In genomic region chr2:26150243-26150642, GRCh38 we compare ENCODE assay signal across 30 cellular contexts.
"Had no signal": no experiment of that assay in that cellular context is flagged by ENCODE, and none has a peak within 500 bp of the region (broad histone marks: within the 10 kb centered on the region; RNA-seq: fewer than 3 reads in every experiment).

No MANE protein-coding gene starts in this region.

- H3K4me3 Mint-ChIP-seq: activated B cell treated with CpG ODN at 0.5 μM for 24 hours; activated CD8-positive, alpha-beta T cell treated with anti-CD3 and anti-CD28 coated beads for 36 hours; activated naive CD8-positive, alpha-beta T cell; activated T-cell treated with anti-CD3 and anti-CD28 coated beads, Interleukin-2, amount 50 U/mL, for 4 hours; activated T-helper 17 cell treated with anti-CD3 and anti-CD28 coated beads, Interleukin-2, amount 50 U/mL, for 72 hours; central memory CD8-positive, alpha-beta T cell; dendritic cell treated with granulocyte-macrophage colony-stimulating factor and Interleukin-4, amounts not matched to agents 40 ng/mL and 50 ng/mL, for 4 days; endodermal cell; T-helper 1 cell treated with Interleukin-12 subunit alpha and Interleukin-12 subunit beta and Interleukin-4 antibody, amounts not matched to agents 30 μg/mL and 1 μg/mL, for 36 hours; T-helper 2 cell treated with Interferon-gamma antibody and Interleukin-4, amounts not matched to agents 5 μg/mL and 100 μg/mL, for 36 hours had no signal

- H3K36me3 Mint-ChIP-seq: activated naive CD8-positive, alpha-beta T cell had no signal

- H3K27me3 ChIP-seq: brain microvascular endothelial cell, dorsolateral prefrontal cortex had no signal

- ATAC-seq: activated CD4-positive, CD25-positive, alpha-beta regulatory T cell treated with anti-CD3 and anti-CD28 coated beads, Interleukin-2, amount 50 U/mL, for 24 hours; activated CD8-positive, alpha-beta T cell treated with anti-CD3 and anti-CD28 coated beads for 36 hours; activated T-cell treated with anti-CD3 and anti-CD28 coated beads, Interleukin-2, amount 50 U/mL, for 4 hours; activated T-helper 17 cell treated with anti-CD3 and anti-CD28 coated beads, Interleukin-2, amount 50 U/mL, for 72 hours; esophagus mucosa; heart left ventricle had no signal

- H3K4me3 ChIP-seq: coronary artery, dorsolateral prefrontal cortex, heart left ventricle had no signal

- H3K27ac ChIP-seq: brain microvascular endothelial cell, coronary artery, dorsolateral prefrontal cortex, heart left ventricle, WERI-Rb-1 had no signal

- H3K36me3 ChIP-seq: brain microvascular endothelial cell, heart left ventricle, WERI-Rb-1 had no signal

- H3K4me1 Mint-ChIP-seq: central memory CD8-positive, alpha-beta T cell; endodermal cell had no signal

- H3K9me3 Mint-ChIP-seq: activated B cell treated with CpG ODN at 0.5 μM for 24 hours; activated CD8-positive, alpha-beta T cell treated with anti-CD3 and anti-CD28 coated beads for 36 hours; activated T-cell treated with anti-CD3 and anti-CD28 coated beads, Interleukin-2, amount 50 U/mL, for 4 hours; activated T-helper 17 cell treated with anti-CD3 and anti-CD28 coated beads, Interleukin-2, amount 50 U/mL, for 72 hours; central memory CD8-positive, alpha-beta T cell; dendritic cell treated with granulocyte-macrophage colony-stimulating factor and Interleukin-4, amounts not matched to agents 40 ng/mL and 50 ng/mL, for 4 days; T-helper 1 cell treated with Interleukin-12 subunit alpha and Interleukin-12 subunit beta and Interleukin-4 antibody, amounts not matched to agents 30 μg/mL and 1 μg/mL, for 36 hours; T-helper 2 cell treated with Interferon-gamma antibody and Interleukin-4, amounts not matched to agents 5 μg/mL and 100 μg/mL, for 36 hours had no signal

- DNase-seq: activated B cell treated with CpG ODN at 0.5 μM for 24 hours; activated CD4-positive, alpha-beta T cell treated with anti-CD3 and anti-CD28 coated beads for 48 hours; activated CD4-positive, alpha-beta T cell treated with anti-CD3 and anti-CD28 coated beads, Interleukin-2, amount 50 U/mL, for 1 hour; activated CD4-positive, alpha-beta T cell treated with anti-CD3 and anti-CD28 coated beads, Interleukin-2, amount 50 U/mL, for 48 hours; activated CD8-positive, alpha-beta memory T cell treated with anti-CD3 and anti-CD28 coated beads for 24 hours; activated CD8-positive, alpha-beta T cell treated with anti-CD3 and anti-CD28 coated beads for 36 hours; activated effector memory CD4-positive, alpha-beta T cell treated with Interleukin-2 at 50 U/mL for 16 hours; activated gamma-delta T cell treated with Interleukin-2 at 50 U/mL for 16 hours; activated naive CD4-positive, alpha-beta T cell treated with anti-CD3 and anti-CD28 coated beads, Interleukin-2, amount 50 U/mL, for 16 hours; activated naive CD4-positive, alpha-beta T cell treated with Interleukin-2 at 50 U/mL for 16 hours; activated T-cell treated with anti-CD3 and anti-CD28 coated beads, Interleukin-2, amount 50 U/mL, for 4 hours; amniotic stem cell; anterior cingulate cortex; brain microvascular endothelial cell; dorsolateral prefrontal cortex; effector memory CD4-positive, alpha-beta T cell; endodermal cell; foreskin fibroblast; heart left ventricle; T1000; WERI-Rb-1 had no signal

- H3K27ac Mint-ChIP-seq: activated B cell treated with CpG ODN at 0.5 μM for 24 hours; activated CD8-positive, alpha-beta T cell treated with anti-CD3 and anti-CD28 coated beads for 36 hours; activated naive CD8-positive, alpha-beta T cell; activated T-helper 17 cell treated with anti-CD3 and anti-CD28 coated beads, Interleukin-2, amount 50 U/mL, for 72 hours; dendritic cell treated with granulocyte-macrophage colony-stimulating factor and Interleukin-4, amounts not matched to agents 40 ng/mL and 50 ng/mL, for 4 days; endodermal cell; T-helper 1 cell treated with Interleukin-12 subunit alpha and Interleukin-12 subunit beta and Interleukin-4 antibody, amounts not matched to agents 30 μg/mL and 1 μg/mL, for 36 hours; T-helper 2 cell treated with Interferon-gamma antibody and Interleukin-4, amounts not matched to agents 5 μg/mL and 100 μg/mL, for 36 hours had no signal
